1 cellular context compared by ENCODE assay signal in genomic region chr22:16604257-16604998, GRCh38.
TF ChIP-seq lines count a peak whose summit lies in the region.

No MANE protein-coding gene starts in this region.

TF ChIP-seq in HEK293, 187 proteins besides CTCF, POLR2A, EP300 and RAD21:
- 0 out of 2 replicates have a peak, but pooled peaks have one; percentile 36 for TF ChIP-seq FEZF1 (tag by site-specific recombination; IDR thresholded peaks at IDR 0.05)
- peak; percentile 76 for TF ChIP-seq WT1 (tag by site-specific recombination; IDR thresholded peaks at IDR 0.05)
- TF ChIP-seq GLIS1 (tag by site-specific recombination; IDR thresholded peaks at IDR 0.05), result peak; percentile 18; the same call in 1 of the 2 replicates
